Comparison of ENCODE assay signal across 8 cellular contexts in genomic region chr2:68751397-68752339, GRCh38. TPM values are rescaled to one million over a fixed set of nuclear protein-coding genes. Genes with fewer than 3 reads are reported as not detected.
A peak's percentile ranks its signal among the peaks of the same experiment; 100 is the strongest.
DNase-seq lines count a peak whose midpoint lies in the region; ATAC-seq, FAIRE-seq and TF ChIP-seq lines count a peak whose summit lies in the region.

No MANE protein-coding gene starts in this region.

- FAIRE-seq in bronchial epithelial cell (lab: Jason Lieb, UNC) = peak; percentile 36

- H2AFZ ChIP-seq in ACC112 (ENCODE audit: low read length, unreplicated experiment) = peak overlapping the region; percentile 9

- H3K79me2 ChIP-seq in ACC112 (ENCODE audit: control insufficient read depth, insufficient read depth, low read length, unreplicated experiment) = no peaks in the 10 kb centered on the region

- no peak overlapping the region for H3K4me3 ChIP-seq in ACC112 (ENCODE audit: low read depth, low read length)
- H3K4me3 ChIP-seq in WI38 (ENCODE audit: low read depth, low read length) = no peak overlapping the region
- no peak overlapping the region for H3K4me3 ChIP-seq in bronchial epithelial cell (ENCODE audit: low read depth, low read length)

- H3K36me3 ChIP-seq in ACC112 (ENCODE audit: insufficient read depth, low read length) = no peaks in the 10 kb centered on the region
- no peaks in the 10 kb centered on the region for H3K36me3 ChIP-seq in bronchial epithelial cell (ENCODE audit: control insufficient read depth, insufficient read depth, low read length)

- DNase-seq in NCI-H2196 (lab: John Stamatoyannopoulos, UW; ENCODE audit: unreplicated experiment) = peak; percentile 65
- DNase-seq in bronchial epithelial cell (ENCODE audit: low read depth) = peak; percentile 79
- DNase-seq in kidney glomerular epithelial cell (lab: John Stamatoyannopoulos, UW) = peak; percentile 89
- peak; percentile 84 for DNase-seq in stimulated activated CD4-positive, alpha-beta T cell treated with anti-CD3 and anti-CD28 coated beads, Interleukin-2, amount 100 ng/mL, for 4 hours (ENCODE audit: low read depth)

- peak; percentile 78 for ATAC-seq in GM18520 (IDR thresholded peaks at IDR 0.05; ENCODE audit: unreplicated experiment)
- peak; percentile 98 for ATAC-seq in HG03108 (IDR thresholded peaks at IDR 0.05; ENCODE audit: unreplicated experiment)

- H3K4me1 ChIP-seq in ACC112 (ENCODE audit: control insufficient read depth, insufficient read depth, low read length, unreplicated experiment) = no peaks in the 10 kb centered on the region

- H3K27me3 ChIP-seq in ACC112 (ENCODE audit: insufficient read depth, low read length) (no peaks in the 10 kb centered on the region), bronchial epithelial cell (ENCODE audit: control insufficient read depth, insufficient read depth, low read length) (no peaks in the 10 kb centered on the region)

- TF ChIP-seq CTCF in WI38 (IDR thresholded peaks at IDR 0.05; ENCODE audit: low read depth, low read length) (peak; percentile 80), bronchial epithelial cell (IDR thresholded peaks at IDR 0.05; ENCODE audit: insufficient read depth, low read length, severe bottlenecking) (peak; percentile 96)

- no peak overlapping the region for H3K27ac ChIP-seq in ACC112 (ENCODE audit: low read depth, low read length)

RNA-seq across cellular contexts. Expression of gene ARHGAP25, which starts 17.1 kb away (rescaled TPM):
- 0.77 and 0.79 TPM in 2 replicates for total RNA-seq in bronchial epithelial cell
